ENCODE assay signal across 8 cellular contexts in genomic region chr9:112174223-112174964, GRCh38. TPM values are rescaled to one million over a fixed set of nuclear protein-coding genes. Genes with fewer than 3 reads are reported as not detected.
DNase-seq lines count a peak whose midpoint lies in the region; ATAC-seq and TF ChIP-seq lines count a peak whose summit lies in the region.

No MANE protein-coding gene starts in this region.

- H3K27me3 ChIP-seq in hepatocyte, result no peaks in the 10 kb centered on the region
- H3K27me3 ChIP-seq in smooth muscle cell (ENCODE audit: low read depth), result no peaks in the 10 kb centered on the region

- H3K4me1 Mint-ChIP-seq in IgD-negative memory B cell, result peaks cover 22 to 28% (median 24%) of the 10 kb centered on the region in 3 donors
- H3K4me1 Mint-ChIP-seq in activated naive CD8-positive, alpha-beta T cell treated with anti-CD3 and anti-CD28 coated beads, Interleukin-2, amount 50 U/mL, for 24 hours, result peaks cover 48% of the 10 kb centered on the region

- H2AFZ ChIP-seq in hepatocyte (peak overlapping the region; percentile 90), smooth muscle cell (ENCODE audit: low read depth) (peak overlapping the region; percentile 53)

- peaks cover 41% of the 10 kb centered on the region for H3K79me2 ChIP-seq in hepatocyte
- H3K79me2 ChIP-seq in smooth muscle cell (ENCODE audit: low read depth), result no peaks in the 10 kb centered on the region

- H3K9me3 ChIP-seq in hepatocyte (ENCODE audit: low read depth) (no peaks in the 10 kb centered on the region), smooth muscle cell (replicated peaks; ENCODE audit: low read depth) (no peaks in the 10 kb centered on the region)

- H3K9ac ChIP-seq in smooth muscle cell (ENCODE audit: low read depth), result peak overlapping the region; percentile 41

- peak; percentile 79 for ATAC-seq in GM21786 (IDR thresholded peaks at IDR 0.05; ENCODE audit: unreplicated experiment)
- ATAC-seq in activated naive CD8-positive, alpha-beta T cell treated with anti-CD3 and anti-CD28 coated beads, Interleukin-2, amount 50 U/mL, for 24 hours, result peak; percentile 92

- WGBS in hepatocyte (ENCODE audit: low lambda C conversion rate, missing lambda C conversion rate), result 9% methylated on average over 18 of the region's 42 CpGs
- whole genome bisulfite sequencing in smooth muscle cell (ENCODE audit: low lambda C conversion rate), result 16% methylated on average over 18 of the region's 42 CpGs

- H3K4me3 ChIP-seq in hepatocyte (peak overlapping the region; percentile 77), smooth muscle cell (peak overlapping the region; percentile 71)

- peak overlapping the region; percentile 59 to 90 (median 85) for H3K27ac Mint-ChIP-seq in IgD-negative memory B cell
- H3K27ac Mint-ChIP-seq in activated naive CD8-positive, alpha-beta T cell treated with anti-CD3 and anti-CD28 coated beads, Interleukin-2, amount 50 U/mL, for 24 hours, result peak overlapping the region; percentile 90

- DNase-seq in GF-D8 (lab: John Stamatoyannopoulos, UW), result peak; percentile 68
- DNase-seq in SW 1271 (lab: John Stamatoyannopoulos, UW), result peak; percentile 20 to 45
- peak; percentile 83 for DNase-seq in activated naive CD8-positive, alpha-beta T cell treated with anti-CD3 and anti-CD28 coated beads, Interleukin-2, amount 50 U/mL, for 24 hours
- peak; percentile 87 for DNase-seq in hepatocyte (ENCODE audit: low spot score)
- peak; percentile 13 for DNase-seq in smooth muscle cell (lab: John Stamatoyannopoulos, UW; ENCODE audit: unreplicated experiment)
- DNase-seq in cerebellar nuclear complex (lab: John Stamatoyannopoulos, UW), result no peak

- H3K9me2 ChIP-seq in hepatocyte (replicated peaks; ENCODE audit: insufficient read depth), result no peaks in the 10 kb centered on the region

- no peaks in the 10 kb centered on the region for H3K36me3 Mint-ChIP-seq in IgD-negative memory B cell
- peaks cover 8% of the 10 kb centered on the region for H3K36me3 Mint-ChIP-seq in activated naive CD8-positive, alpha-beta T cell treated with anti-CD3 and anti-CD28 coated beads, Interleukin-2, amount 50 U/mL, for 24 hours (ENCODE audit: low read depth)

- peak overlapping the region; percentile 85 to 95 (median 89) for H3K4me3 Mint-ChIP-seq in IgD-negative memory B cell
- H3K4me3 Mint-ChIP-seq in activated naive CD8-positive, alpha-beta T cell treated with anti-CD3 and anti-CD28 coated beads, Interleukin-2, amount 50 U/mL, for 24 hours, result peak overlapping the region; percentile 85

- H3K9me3 Mint-ChIP-seq in IgD-negative memory B cell, result no peaks in the 10 kb centered on the region
- H3K9me3 Mint-ChIP-seq in activated naive CD8-positive, alpha-beta T cell treated with anti-CD3 and anti-CD28 coated beads, Interleukin-2, amount 50 U/mL, for 24 hours, result no peaks in the 10 kb centered on the region

- H3K27me3 Mint-ChIP-seq in IgD-negative memory B cell, result peaks cover 6% of the 10 kb centered on the region
- peaks cover 28% of the 10 kb centered on the region for H3K27me3 Mint-ChIP-seq in activated naive CD8-positive, alpha-beta T cell treated with anti-CD3 and anti-CD28 coated beads, Interleukin-2, amount 50 U/mL, for 24 hours

- no peak for TF ChIP-seq CTCF in hepatocyte (IDR thresholded peaks at IDR 0.05; ENCODE audit: poor library complexity)
- no peak for TF ChIP-seq CTCF in smooth muscle cell (IDR thresholded peaks at IDR 0.05; ENCODE audit: borderline replicate concordance, insufficient read depth, poor library complexity, severe bottlenecking)

- peak overlapping the region; percentile 79 for H3K4me2 ChIP-seq in hepatocyte
- H3K4me2 ChIP-seq in smooth muscle cell, result peak overlapping the region; percentile 82

- no peaks in the 10 kb centered on the region for H4K20me1 ChIP-seq in hepatocyte (ENCODE audit: insufficient read depth, poor library complexity, severe bottlenecking)
- no peaks in the 10 kb centered on the region for H4K20me1 ChIP-seq in smooth muscle cell (ENCODE audit: low read depth)

- H3K27ac ChIP-seq in hepatocyte (peak overlapping the region; percentile 91), smooth muscle cell (ENCODE audit: low read depth) (no peak overlapping the region)

- H3K4me1 ChIP-seq in hepatocyte (ENCODE audit: insufficient read depth) (peaks cover 33% of the 10 kb centered on the region), smooth muscle cell (ENCODE audit: low read depth) (no peaks in the 10 kb centered on the region)

- H3K36me3 ChIP-seq in hepatocyte (replicated peaks; ENCODE audit: insufficient read depth, low read depth), result no peaks in the 10 kb centered on the region
- no peaks in the 10 kb centered on the region for H3K36me3 ChIP-seq in smooth muscle cell (ENCODE audit: low read depth)

- no peaks in the 10 kb centered on the region for H3F3A ChIP-seq in smooth muscle cell (ENCODE audit: low read depth)

RNA-seq across cellular contexts. Expression of gene SUSD1, which starts 0.7 kb away (rescaled TPM):
- polyA plus RNA-seq in IgD-negative memory B cell (3.4 TPM), hepatocyte (18.5 and 25.0 TPM in 2 replicates), smooth muscle cell (6.7 and 8.9 TPM in 2 replicates)
- total RNA-seq in hepatocyte (30.5 and 41.4 TPM in 2 replicates), smooth muscle cell (11.8 and 12.2 TPM in 2 replicates)

Comparison
In these comparisons a context has a peak if more than half of its experiments do, and no peak if none do; other contexts are left out.
1. DNase-seq: peak in GF-D8 (single experiment), SW 1271 (2 of 2), activated naive CD8-positive, alpha-beta T cell treated with anti-CD3 and anti-CD28 coated beads, Interleukin-2, amount 50 U/mL, for 24 hours (single experiment), hepatocyte (single experiment) and smooth muscle cell (single experiment); none in cerebellar nuclear complex (0 of 2).